21 cellular contexts compared by ENCODE assay signal in genomic region chr9:135048046-135048757, GRCh38. TPM values are rescaled to one million over a fixed set of nuclear protein-coding genes. Genes with fewer than 3 reads are reported as not detected.
"Had no signal": no experiment of that assay in that cellular context is flagged by ENCODE, and none has a peak within 500 bp of the region (broad histone marks: within the 10 kb centered on the region; RNA-seq: fewer than 3 reads in every experiment).

No MANE protein-coding gene starts in this region.

- H3K9me3 ChIP-seq: body of pancreas, left lung, spleen, thoracic aorta had no signal

- H2AFZ ChIP-seq: hepatocyte had no signal

- H3K27ac ChIP-seq: body of pancreas, cardiac muscle cell, foreskin keratinocyte, hepatocyte, left lung, spleen, thoracic aorta had no signal

- H3K4me1 ChIP-seq: body of pancreas, foreskin keratinocyte, left lung had no signal

- DNase-seq: activated CD4-positive, alpha-beta T cell treated with anti-CD3 and anti-CD28 coated beads for 36 hours; activated CD4-positive, alpha-beta T cell treated with anti-CD3 and anti-CD28 coated beads, Interleukin-2, amount 50 U/mL, for 4 hours; activated gamma-delta T cell treated with Interleukin-2 at 50 U/mL for 16 hours; activated T-cell treated with anti-CD3 and anti-CD28 coated beads, Interleukin-2, amount 50 U/mL, for 1 hour; anterior cingulate cortex; body of pancreas; effector CD8-positive, alpha-beta T cell; foreskin keratinocyte; immature natural killer cell; kidney glomerular epithelial cell; left lung; midbrain; natural killer cell; nucleus accumbens; spleen; stimulated activated CD4-positive, alpha-beta T cell treated with anti-CD3 and anti-CD28 coated beads, Interleukin-4, amount 100 ng/mL, for 1 hour; stimulated activated naive CD4-positive, alpha-beta T cell; T1000 had no signal

- H3K27me3 ChIP-seq: body of pancreas, cardiac muscle cell, foreskin keratinocyte had no signal

- H3K4me2 ChIP-seq: hepatocyte had no signal

- H3K79me2 ChIP-seq: hepatocyte had no signal

- H3K36me3 ChIP-seq: cardiac muscle cell, left lung, spleen, thoracic aorta had no signal

- H3K4me3 ChIP-seq: body of pancreas, cardiac muscle cell, hepatocyte, left lung, spleen, thoracic aorta had no signal

RNA-seq across cellular contexts. Expression of gene OLFM1, which starts 39.3 kb away (rescaled TPM):
- total RNA-seq: activated CD4-positive, alpha-beta T cell treated with anti-CD3 and anti-CD28 coated beads for 36 hours had no signal
- polyA plus RNA-seq: immature natural killer cell had no signal
